ENCODE assay signal across 17 cellular contexts in the genomic region with DNA sequence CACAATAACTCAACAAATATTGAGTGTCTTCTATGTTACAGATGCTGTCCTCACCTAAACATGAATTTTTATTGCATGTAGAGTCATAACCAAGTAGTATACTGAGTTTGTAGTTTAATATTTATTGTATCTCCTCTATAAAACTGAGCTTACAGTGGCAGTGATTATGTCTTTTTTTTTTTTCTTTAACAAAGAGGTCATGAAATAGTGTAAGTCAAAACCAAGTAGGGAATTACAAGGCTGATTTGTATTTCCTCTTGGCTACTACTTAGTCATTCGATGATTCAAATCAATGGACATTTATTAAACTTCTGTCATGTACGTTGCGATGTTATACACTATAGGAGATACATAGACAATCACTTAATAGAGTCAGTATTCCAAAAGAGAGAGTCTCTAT. TPM values are rescaled to one million over a fixed set of nuclear protein-coding genes. Genes with fewer than 3 reads are reported as not detected.
DNase-seq lines count a peak whose midpoint lies in the region; ATAC-seq and TF ChIP-seq lines count a peak whose summit lies in the region.
"Had no signal": no experiment of that assay in that cellular context is flagged by ENCODE, and none has a peak within 500 bp of the region (broad histone marks: within the 10 kb centered on the region; RNA-seq: fewer than 3 reads in every experiment).

No MANE protein-coding gene starts in this region.

- in situ Hi-C loops in mammary epithelial cell (cut with MboI; ENCODE audit: low sequenced_read_pairs in 2 of 2) (no loop called here), brain microvascular endothelial cell (cut with HindIII; ENCODE audit: low pct_ligation_motif_present, low sequenced_read_pairs) (no loop called here)

- no peak overlapping the region for H3K9ac ChIP-seq in mammary epithelial cell (ENCODE audit: insufficient read depth, low read length)

- H3K27me3 ChIP-seq in mammary epithelial cell (ENCODE audit: insufficient read depth, low read length) (no peaks in the 10 kb centered on the region), SJCRH30 (no peaks in the 10 kb centered on the region), brain microvascular endothelial cell (replicated peaks) (no peaks in the 10 kb centered on the region)

- no TSS peak for BruUV-seq in mammary epithelial cell (replicated peaks; lab: Mats Ljungman, UMichigan)
- no TSS peak for BruUV-seq in MCF 10A (replicated peaks; lab: Mats Ljungman, UMichigan)

- POLR2A ChIA-PET in MCF 10A (lab: Yijun Ruan, JAX): interaction anchor here (0.7 kb wide), 2 partner anchors 27 to 635 kb away, joined by 3 to 4 read pairs; no protein-coding TSS in a partner anchor

- no peak overlapping the region for H3K4me2 ChIP-seq in mammary epithelial cell (ENCODE audit: insufficient read depth, low read depth, low read length)

- CTCF ChIA-PET in mammary epithelial cell (lab: Charles Lee; ENCODE audit: low non-redundant PET): no interaction called here
- CTCF ChIA-PET in MCF 10A (lab: Yijun Ruan, JAX): interaction anchor here (0.6 to 1.0 kb wide), 4 partner anchors 32 to 378 kb away, joined by 3 to 4 read pairs (median 3); no protein-coding TSS in a partner anchor

- H3K4me1 Mint-ChIP-seq in MCF 10A (ENCODE audit: insufficient read depth, unreplicated experiment): peaks cover 6% of the 10 kb centered on the region

- TF ChIP-seq CTCF in mammary epithelial cell (conservative IDR thresholded peaks at IDR 0.05 in 1 of 2, IDR thresholded peaks at IDR 0.05 in 1 of 2; ENCODE audit: extremely low read depth in 1 of 2, insufficient read depth in 1 of 2, low read depth in 1 of 2, low read length in 2 of 2): no peak
- no peak for TF ChIP-seq CTCF in MCF 10A (IDR thresholded peaks at IDR 0.05; ENCODE audit: unreplicated experiment)
- no peak for TF ChIP-seq CTCF in epithelial cell of esophagus (IDR thresholded peaks at IDR 0.05; ENCODE audit: insufficient read depth, low read depth, low read length, missing control alignments)
- TF ChIP-seq CTCF in brain microvascular endothelial cell (IDR thresholded peaks at IDR 0.05; ENCODE audit: low read depth, low read length, missing control alignments): no peak

- 98% methylated on average over 3 of the region's 3 CpGs for WGBS in mammary epithelial cell (ENCODE audit: low coverage, missing lambda C conversion rate)

- intact Hi-C loops in mammary epithelial cell (cut with micrococcal nuclease) (no loop called here), MCF 10A (cut with micrococcal nuclease) (loop anchor here (5.0 kb wide), 1 partner anchor 408 kb away; no protein-coding TSS in a partner anchor)

- dilution Hi-C loops in mammary epithelial cell (cut with HindIII; ENCODE audit: low sequenced_read_pairs): no loop called here

- H3K79me2 ChIP-seq in mammary epithelial cell (ENCODE audit: insufficient read depth, low read length): no peaks in the 10 kb centered on the region

- H3K27ac Mint-ChIP-seq in MCF 10A (ENCODE audit: low read depth, unreplicated experiment): no peak overlapping the region
- H3K27ac Mint-ChIP-seq: CD4-positive, alpha-beta memory T cell had no signal

- ATAC-seq in GM18858 (IDR thresholded peaks at IDR 0.05; ENCODE audit: unreplicated experiment): no peak
- ATAC-seq: K562 had no signal

- H3K4me3 ChIP-seq in mammary epithelial cell (replicated peaks in 1 of 3; ENCODE audit: insufficient read depth in 1 of 3, low read depth in 2 of 3, low read length in 3 of 3) (no peak overlapping the region), epithelial cell of esophagus (ENCODE audit: low read length) (no peak overlapping the region), SJCRH30 (no peak overlapping the region), brain microvascular endothelial cell (ENCODE audit: low read depth, low read length) (no peak overlapping the region)
- H3K4me3 ChIP-seq: K562 had no signal

- no peaks in the 10 kb centered on the region for H3K36me3 Mint-ChIP-seq in MCF 10A (ENCODE audit: insufficient read depth, unreplicated experiment)

- H2AFZ ChIP-seq in mammary epithelial cell (ENCODE audit: low read depth, low read length): no peak overlapping the region

- H4K20me1 ChIP-seq in mammary epithelial cell (ENCODE audit: insufficient read depth, low read length): no peaks in the 10 kb centered on the region

- DNase-seq in mammary epithelial cell: peak; percentile 32
- no peak for DNase-seq in MCF 10A (ENCODE audit: unreplicated experiment)
- peak; percentile 5 for DNase-seq in RKO (ENCODE audit: low spot score)
- DNase-seq in epithelial cell of esophagus (ENCODE audit: low read depth): peak; percentile 38
- peak; percentile 54 for DNase-seq in renal cortical epithelial cell (ENCODE audit: low read depth)
- no peak for DNase-seq in SJCRH30
- DNase-seq in brain microvascular endothelial cell: no peak
- DNase-seq: CD4-positive, alpha-beta memory T cell; DND-41; GF-D8; NCI-H1436 treated with DMSO at 0.1 percent for 48 hours; NCI-H2029 treated with DMSO at 0.1 percent for 48 hours; NCI-H774 had no signal

- H3K4me3 Mint-ChIP-seq in MCF 10A (ENCODE audit: unreplicated experiment): no peak overlapping the region
- H3K4me3 Mint-ChIP-seq: CD4-positive, alpha-beta memory T cell had no signal

- H3K9me3 ChIP-seq in mammary epithelial cell (replicated peaks; ENCODE audit: insufficient read depth, low read length) (no peaks in the 10 kb centered on the region), SJCRH30 (replicated peaks) (no peaks in the 10 kb centered on the region)

- H3K9me3 Mint-ChIP-seq in MCF 10A (ENCODE audit: unreplicated experiment): no peaks in the 10 kb centered on the region
- H3K9me3 Mint-ChIP-seq: CD4-positive, alpha-beta memory T cell had no signal

- H3K4me1 ChIP-seq in mammary epithelial cell (ENCODE audit: insufficient read depth, low read length) (peaks cover 3% of the 10 kb centered on the region), SJCRH30 (no peaks in the 10 kb centered on the region)

- no peaks in the 10 kb centered on the region for H3K36me3 ChIP-seq in mammary epithelial cell (ENCODE audit: insufficient read depth, low read length)
- no peaks in the 10 kb centered on the region; the same call in 1 of the 2 replicates for H3K36me3 ChIP-seq in SJCRH30
- no peaks in the 10 kb centered on the region for H3K36me3 ChIP-seq in brain microvascular endothelial cell (replicated peaks)

- H3K27me3 Mint-ChIP-seq in MCF 10A (ENCODE audit: insufficient read depth, unreplicated experiment): no peaks in the 10 kb centered on the region
- H3K27me3 Mint-ChIP-seq: CD4-positive, alpha-beta memory T cell had no signal

- H3K27ac ChIP-seq in mammary epithelial cell (ENCODE audit: insufficient read depth, low read depth, low read length): no peak overlapping the region
- H3K27ac ChIP-seq in SJCRH30: no peak overlapping the region
- no peak overlapping the region for H3K27ac ChIP-seq in brain microvascular endothelial cell
- H3K27ac ChIP-seq: 22Rv1, HL-60 had no signal

RNA-seq across cellular contexts. Expression of a gene that starts 48.4 kb away (rescaled TPM):
- total RNA-seq in mammary epithelial cell (1 to 10 TPM; 1.3 to 3.2 TPM), MCF 10A (2022) (0.51 and 1.3 TPM in 2 replicates), renal cortical epithelial cell (9.0 and 20.1 TPM in 2 replicates)
- polyA plus RNA-seq in mammary epithelial cell: 1.4 TPM
- not detected for polyA minus RNA-seq in mammary epithelial cell
- 16.3 and 18.0 TPM in 2 replicates for total RNA-seq in SJCRH30 (2014; rRNA removed; shearing (Covaris generic))

Comparison
In these comparisons a context has a peak if more than half of its experiments do, and no peak if none do; other contexts are left out.
1. DNase-seq: peak in mammary epithelial cell (single experiment), RKO (single experiment), epithelial cell of esophagus (single experiment) and renal cortical epithelial cell (single experiment); none in MCF 10A (single experiment), SJCRH30 (0 of 2) and brain microvascular endothelial cell (single experiment).